Comparison of ENCODE assay signal across 23 cellular contexts in the genomic region with DNA sequence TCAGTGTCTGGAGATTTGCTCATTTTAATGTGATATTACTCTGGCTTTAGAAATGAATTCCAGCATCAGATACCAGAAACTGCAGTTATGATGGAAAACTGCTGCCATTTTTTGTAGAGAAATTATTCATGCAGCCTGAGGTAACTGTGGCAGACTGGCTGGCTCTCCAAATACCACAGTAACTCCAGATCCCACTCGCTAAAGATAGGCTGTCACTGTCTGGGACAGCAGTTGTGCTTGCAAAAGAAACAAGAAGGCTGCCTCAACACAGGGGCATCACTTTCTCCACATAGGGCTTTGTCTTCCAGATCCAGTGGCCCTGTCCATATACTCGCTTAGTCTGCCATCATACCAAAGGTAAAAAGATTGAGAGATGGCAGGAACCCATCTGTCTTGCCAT.
"Had no signal": no experiment of that assay in that cellular context is flagged by ENCODE, and none has a peak within 500 bp of the region (broad histone marks: within the 10 kb centered on the region; RNA-seq: fewer than 3 reads in every experiment).

No MANE protein-coding gene starts in this region.

- H3K36me3 ChIP-seq: brain microvascular endothelial cell, cardiac muscle cell had no signal

- H3K27me3 Mint-ChIP-seq: activated CD4-positive, alpha-beta memory T cell treated with anti-CD3 and anti-CD28 coated beads for 36 hours; activated CD4-positive, alpha-beta T cell treated with anti-CD3 and anti-CD28 coated beads, Interleukin-2, amount 10 ng/mL, durations not matched to agents 7 days and 5 days; activated naive CD4-positive, alpha-beta T cell treated with anti-CD3 and anti-CD28 coated beads, Interleukin-2, amount 10 ng/mL, durations not matched to agents 7 days and 5 days; activated naive CD8-positive, alpha-beta T cell treated with anti-CD3 and anti-CD28 coated beads for 36 hours had no signal

- H3K4me3 Mint-ChIP-seq: activated CD4-positive, alpha-beta memory T cell treated with anti-CD3 and anti-CD28 coated beads for 36 hours; activated CD4-positive, alpha-beta T cell treated with anti-CD3 and anti-CD28 coated beads, Interleukin-2, amount 10 ng/mL, durations not matched to agents 7 days and 5 days; activated naive CD4-positive, alpha-beta T cell treated with anti-CD3 and anti-CD28 coated beads, Interleukin-2, amount 10 ng/mL, durations not matched to agents 7 days and 5 days; activated naive CD8-positive, alpha-beta T cell treated with anti-CD3 and anti-CD28 coated beads for 36 hours; activated T-cell treated with anti-CD3 and anti-CD28 coated beads, Interleukin-2, amount 50 U/mL, for 72 hours had no signal

- H3K27ac Mint-ChIP-seq: activated CD4-positive, alpha-beta memory T cell treated with anti-CD3 and anti-CD28 coated beads for 36 hours; activated CD4-positive, alpha-beta T cell treated with anti-CD3 and anti-CD28 coated beads, Interleukin-2, amount 10 ng/mL, durations not matched to agents 7 days and 5 days; activated naive CD4-positive, alpha-beta T cell treated with anti-CD3 and anti-CD28 coated beads, Interleukin-2, amount 10 ng/mL, durations not matched to agents 7 days and 5 days; activated naive CD8-positive, alpha-beta T cell treated with anti-CD3 and anti-CD28 coated beads for 36 hours; activated T-cell treated with anti-CD3 and anti-CD28 coated beads, Interleukin-2, amount 50 U/mL, for 72 hours; activated T-helper 2 cell treated with anti-CD3 and anti-CD28 coated beads, Interferon-gamma antibody, Interleukin-2, Interleukin-4, amounts not matched to agents 10 μg/mL and 5 μg/mL and 100 μg/mL, durations not matched to agents 14 hours and 24 hours and 36 hours had no signal

- DNase-seq: activated CD4-positive, alpha-beta memory T cell treated with anti-CD3 and anti-CD28 coated beads for 36 hours; activated CD4-positive, alpha-beta T cell treated with anti-CD3 and anti-CD28 coated beads, Interleukin-2, amount 10 ng/mL, durations not matched to agents 7 days and 5 days; activated CD4-positive, CD25-positive, alpha-beta regulatory T cell; activated CD8-positive, alpha-beta memory T cell treated with anti-CD3 and anti-CD28 coated beads for 24 hours; activated gamma-delta T cell treated with Interleukin-2 at 50 U/mL for 16 hours; activated naive CD4-positive, alpha-beta T cell treated with anti-CD3 and anti-CD28 coated beads, Interleukin-2, amount 10 ng/mL, durations not matched to agents 7 days and 5 days; activated naive CD8-positive, alpha-beta T cell treated with anti-CD3 and anti-CD28 coated beads for 36 hours; activated T-cell treated with anti-CD3 and anti-CD28 coated beads, Interleukin-2, amount 50 U/mL, for 72 hours; brain microvascular endothelial cell; NCI-H1092; NCI-H1417; NCI-H1930; NCI-H2171; NCI-H226; NCI-H526 treated with DMSO at 0.1 percent for 48 hours; NCI-H82; OCI-M1; RPMI8226; T-helper 1 cell had no signal

- H3K9me3 Mint-ChIP-seq: activated CD4-positive, alpha-beta memory T cell treated with anti-CD3 and anti-CD28 coated beads for 36 hours; activated naive CD4-positive, alpha-beta T cell treated with anti-CD3 and anti-CD28 coated beads, Interleukin-2, amount 10 ng/mL, durations not matched to agents 7 days and 5 days; activated naive CD8-positive, alpha-beta T cell treated with anti-CD3 and anti-CD28 coated beads for 36 hours; activated T-cell treated with anti-CD3 and anti-CD28 coated beads, Interleukin-2, amount 50 U/mL, for 72 hours; activated T-helper 2 cell treated with anti-CD3 and anti-CD28 coated beads, Interferon-gamma antibody, Interleukin-2, Interleukin-4, amounts not matched to agents 10 μg/mL and 5 μg/mL and 100 μg/mL, durations not matched to agents 14 hours and 24 hours and 36 hours had no signal

- H3K27ac ChIP-seq: brain microvascular endothelial cell, cardiac muscle cell, SK-N-MC, VCaP had no signal

- H3K4me3 ChIP-seq: cardiac muscle cell, SK-N-MC had no signal

- H3K27me3 ChIP-seq: brain microvascular endothelial cell, cardiac muscle cell had no signal

- H3K36me3 Mint-ChIP-seq: activated CD4-positive, alpha-beta memory T cell treated with anti-CD3 and anti-CD28 coated beads for 36 hours; activated naive CD4-positive, alpha-beta T cell treated with anti-CD3 and anti-CD28 coated beads, Interleukin-2, amount 10 ng/mL, durations not matched to agents 7 days and 5 days; activated naive CD8-positive, alpha-beta T cell treated with anti-CD3 and anti-CD28 coated beads for 36 hours had no signal
